8 cellular contexts compared by ENCODE assay signal in genomic region chr6:5260111-5260620, GRCh38. TPM values are rescaled to one million over a fixed set of nuclear protein-coding genes. Genes with fewer than 3 reads are reported as not detected.
DNase-seq lines count a peak whose midpoint lies in the region; TF ChIP-seq lines count a peak whose summit lies in the region.

No MANE protein-coding gene starts in this region.

- H3K9me3 ChIP-seq in HEK293 (ENCODE audit: control insufficient read depth, insufficient read depth, low read depth, low read length) = no peaks in the 10 kb centered on the region
- H3K9me3 ChIP-seq in MG63 = no peaks in the 10 kb centered on the region
- no peaks in the 10 kb centered on the region for H3K9me3 ChIP-seq in skeletal muscle satellite cell (replicated peaks; ENCODE audit: low read length)

- POLR2A ChIA-PET in HEK293 (lab: Yijun Ruan, JAX) = interaction anchor here (0.6 to 1.7 kb wide), 7 partner anchors 10 to 1239 kb away, joined by 3 read pairs; a partner anchor contains a TSS

- H3K9ac ChIP-seq in skeletal muscle satellite cell (ENCODE audit: low read depth, low read length) = peak overlapping the region; percentile 69

- peaks cover 0 to 14% of the 10 kb centered on the region in 2 experiments; a peak in 2 of 3 replicates for H3K36me3 ChIP-seq in HEK293 (ENCODE audit: control insufficient read depth in 2 of 2, insufficient read depth in 1 of 2, low read length in 2 of 2)
- no peaks in the 10 kb centered on the region; the same call in 1 of the 2 replicates for H3K36me3 ChIP-seq in MG63
- H3K36me3 ChIP-seq in skeletal muscle satellite cell (ENCODE audit: insufficient read depth, low read length) = no peaks in the 10 kb centered on the region

- H3K27ac ChIP-seq in HEK293 (ENCODE audit: extremely low read depth, low read depth, low read length) = 0 out of 2 replicates have a peak overlapping the region, but pooled peaks have one; percentile 1

- H3K4me3 ChIP-seq in GM12864 (ENCODE audit: low read depth, low read length) (peak overlapping the region; percentile 80), HEK293 (ENCODE audit: low read depth, low read length) (peak overlapping the region; percentile 98), MG63 (peak overlapping the region; percentile 72), iPS-11a (ENCODE audit: low read depth, low read length) (peak overlapping the region; percentile 87), skeletal muscle satellite cell (ENCODE audit: low read length) (peak overlapping the region; percentile 77)

- DNase-seq in GM12864 (ENCODE audit: low read depth) (peak; percentile 62), MG63 (peak; percentile 62), T follicular helper cell (ENCODE audit: low read depth) (peak; percentile 68), amniotic stem cell (lab: John Stamatoyannopoulos, UW) (peak; percentile 21), GDM1 (lab: John Stamatoyannopoulos, UW) (no peak)

- H3K27me3 ChIP-seq in MG63 (no peaks in the 10 kb centered on the region), skeletal muscle satellite cell (ENCODE audit: control insufficient read depth, insufficient read depth, low read length) (no peaks in the 10 kb centered on the region)

- H3K4me2 ChIP-seq in skeletal muscle satellite cell (ENCODE audit: low read length) = peak overlapping the region; percentile 81

- CTCF ChIA-PET in HEK293 (lab: Yijun Ruan, JAX) = interaction anchor here (0.6 to 1.7 kb wide), 7 partner anchors 43 to 846 kb away, joined by 3 to 6 read pairs (median 3); no protein-coding TSS in a partner anchor

- H3K4me1 ChIP-seq in HEK293 (ENCODE audit: control insufficient read depth, insufficient read depth, low read length) = peaks cover 10% of the 10 kb centered on the region
- H3K4me1 ChIP-seq in skeletal muscle satellite cell (ENCODE audit: control insufficient read depth, insufficient read depth, low read length) = peaks cover 11% of the 10 kb centered on the region

- TF ChIP-seq CTCF in GM12864 (IDR thresholded peaks at IDR 0.05; ENCODE audit: low read depth, low read length, missing control alignments) (no peak), HEK293 (tag by site-specific recombination; IDR thresholded peaks at IDR 0.05) (no peak)

TF ChIP-seq in HEK293, 187 proteins besides CTCF, POLR2A, EP300 and RAD21:
- TF ChIP-seq ZNF280D (tag by site-specific recombination; IDR thresholded peaks at IDR 0.05) (no peak), ZNF707 (tag by site-specific recombination; IDR thresholded peaks at IDR 0.05) (no peak), ZNF529 (tag by site-specific recombination; IDR thresholded peaks at IDR 0.05; ENCODE audit: insufficient replicate concordance) (no peak), ZNF514 (tag by site-specific recombination; IDR thresholded peaks at IDR 0.05) (no peak), PRDM10 (tag by site-specific recombination; IDR thresholded peaks at IDR 0.05) (peak; percentile 98), ZIC2 (tag by site-specific recombination; IDR thresholded peaks at IDR 0.05) (no peak), ZNF335 (tag by site-specific recombination; conservative IDR thresholded peaks at IDR 0.05) (peak; percentile 3; the same call in 1 of the 2 replicates), ZNF239 (tag by site-specific recombination; IDR thresholded peaks at IDR 0.05) (no peak), PATZ1 (tag by site-specific recombination; IDR thresholded peaks at IDR 0.05) (no peak), ZNF561 (tag by site-specific recombination; IDR thresholded peaks at IDR 0.05; ENCODE audit: borderline replicate concordance) (no peak), ZNF184 (tag by site-specific recombination; IDR thresholded peaks at IDR 0.05) (no peak), ZNF660 (tag by site-specific recombination; IDR thresholded peaks at IDR 0.05) (0 out of 2 replicates have a peak, but pooled peaks have one; percentile 6), ZBTB48 (tag by site-specific recombination; IDR thresholded peaks at IDR 0.05) (peak; percentile 52; the same call in 1 of the 2 replicates), ZNF266 (tag by site-specific recombination; IDR thresholded peaks at IDR 0.05; ENCODE audit: low read depth) (peak; percentile 23; the same call in 1 of the 2 replicates), SCRT2 (tag by site-specific recombination; IDR thresholded peaks at IDR 0.05) (peak; percentile 83), ZNF341 (tag by site-specific recombination; IDR thresholded peaks at IDR 0.05; ENCODE audit: low read depth) (peak; percentile 52), ZNF169 (tag by site-specific recombination; IDR thresholded peaks at IDR 0.05) (no peak)
- TF ChIP-seq, protein P1, sequence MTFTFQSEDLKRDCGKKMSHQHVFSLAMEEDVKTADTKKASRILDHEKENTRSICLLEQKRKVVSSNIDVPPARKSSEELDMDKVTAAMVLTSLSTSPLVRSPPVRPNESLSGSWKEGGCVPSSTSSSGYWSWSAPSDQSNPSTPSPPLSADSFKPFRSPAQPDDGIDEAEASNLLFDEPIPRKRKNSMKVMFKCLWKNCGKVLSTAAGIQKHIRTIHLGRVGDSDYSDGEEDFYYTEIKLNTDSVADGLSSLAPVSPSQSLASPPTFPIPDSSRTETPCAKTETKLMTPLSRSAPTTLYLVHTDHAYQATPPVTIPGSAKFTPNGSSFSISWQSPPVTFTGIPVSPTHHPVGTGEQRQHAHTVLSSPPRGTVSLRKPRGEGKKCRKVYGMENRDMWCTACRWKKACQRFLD (tag by site-specific recombination; IDR thresholded peaks at IDR 0.05) = no peak

RNA-seq across cellular contexts. Expression of gene LYRM4, which starts 0.6 kb away (rescaled TPM):
- 8.9 and 35.0 TPM in 2 replicates for total RNA-seq in MG63 (2014; rRNA removed; shearing (Covaris generic); ENCODE audit: low replicate concordance)
- 13.1 and 14.7 TPM in 2 replicates for total RNA-seq in skeletal muscle satellite cell (2012; rRNA removed)

RNA-seq across cellular contexts. Expression of gene FARS2, which starts 1.1 kb away (rescaled TPM):
- total RNA-seq in MG63 (2014; rRNA removed; shearing (Covaris generic); ENCODE audit: low replicate concordance) = 7.9 and 17.3 TPM in 2 replicates
- total RNA-seq in skeletal muscle satellite cell (2012; rRNA removed) = 22.9 and 27.9 TPM in 2 replicates
